ENCODE assay signal across 27 cellular contexts in genomic region chr1:38953433-38953860, GRCh38. TPM values are rescaled to one million over a fixed set of nuclear protein-coding genes. Genes with fewer than 3 reads are reported as not detected.
DNase-seq lines count a peak whose midpoint lies in the region; ATAC-seq, FAIRE-seq and TF ChIP-seq lines count a peak whose summit lies in the region.
"Had no signal": no experiment of that assay in that cellular context is flagged by ENCODE, and none has a peak within 500 bp of the region (broad histone marks: within the 10 kb centered on the region; RNA-seq: fewer than 3 reads in every experiment).

No MANE protein-coding gene starts in this region.

- H3K4me3 ChIP-seq in RWPE2 (ENCODE audit: severe bottlenecking) (no peak overlapping the region), heart left ventricle (no peak overlapping the region)
- H3K4me3 ChIP-seq: right atrium auricular region, SK-N-MC, upper lobe of right lung had no signal

- H3K4me1 ChIP-seq in RWPE2 (ENCODE audit: insufficient read depth, poor library complexity, severe bottlenecking) (peaks cover under 1% of the 10 kb centered on the region), foreskin keratinocyte (peaks cover 5% of the 10 kb centered on the region), heart left ventricle (no peaks in the 10 kb centered on the region)
- H3K4me1 ChIP-seq: right atrium auricular region, upper lobe of right lung had no signal

- CTCF ChIA-PET in activated naive CD4-positive, alpha-beta T cell treated with anti-CD3 and anti-CD28 coated beads for 36 hours (lab: Charles Lee): no interaction called here

- H3K27me3 ChIP-seq in RWPE2 (ENCODE audit: insufficient read depth, poor library complexity, severe bottlenecking) (no peaks in the 10 kb centered on the region), foreskin keratinocyte (no peaks in the 10 kb centered on the region), heart left ventricle (no peaks in the 10 kb centered on the region)
- H3K27me3 ChIP-seq: right atrium auricular region, upper lobe of right lung had no signal

- TF ChIP-seq CTCF in RWPE2 (IDR thresholded peaks at IDR 0.05; ENCODE audit: poor library complexity, severe bottlenecking) (no peak), foreskin keratinocyte (conservative IDR thresholded peaks at IDR 0.05) (no peak), heart left ventricle (IDR thresholded peaks at IDR 0.05) (no peak)

- H3K27me3 Mint-ChIP-seq in activated naive CD4-positive, alpha-beta T cell treated with anti-CD3 and anti-CD28 coated beads for 36 hours (ENCODE audit: low read depth): no peaks in the 10 kb centered on the region
- H3K27me3 Mint-ChIP-seq: activated CD4-positive, alpha-beta T cell treated with anti-CD3 and anti-CD28 coated beads for 36 hours; CD4-positive, alpha-beta T cell; stimulated activated naive CD8-positive, alpha-beta T cell treated with anti-CD3 and anti-CD28 coated beads, Interleukin-15, Interleukin-2, amounts not matched to agents 100 ng/mL and 50 ng/mL, for 24 hours had no signal

- no peak overlapping the region for H3K27ac Mint-ChIP-seq in activated naive CD4-positive, alpha-beta T cell treated with anti-CD3 and anti-CD28 coated beads for 36 hours
- no peak overlapping the region for H3K27ac Mint-ChIP-seq in activated naive CD4-positive, alpha-beta T cell treated with anti-CD3 and anti-CD28 coated beads, Interleukin-2, amount 50 U/mL, for 72 hours
- H3K27ac Mint-ChIP-seq: activated CD4-positive, alpha-beta T cell treated with anti-CD3 and anti-CD28 coated beads for 36 hours; activated naive CD4-positive, alpha-beta T cell treated with anti-CD3 and anti-CD28 coated beads, Interleukin-2, amount 10 ng/mL, durations not matched to agents 7 days and 5 days; CD4-positive, alpha-beta T cell; stimulated activated naive CD8-positive, alpha-beta T cell treated with anti-CD3 and anti-CD28 coated beads, Interleukin-15, Interleukin-2, amounts not matched to agents 100 ng/mL and 50 ng/mL, for 24 hours had no signal

- H3K27ac ChIP-seq in RWPE2 (ENCODE audit: poor library complexity, severe bottlenecking) (peak overlapping the region; percentile 35), foreskin keratinocyte (peak overlapping the region; percentile 29), heart left ventricle (no peak overlapping the region)
- H3K27ac ChIP-seq: right atrium auricular region, SK-N-MC, upper lobe of right lung had no signal

- peaks cover 8% of the 10 kb centered on the region for H3K4me1 Mint-ChIP-seq in activated naive CD4-positive, alpha-beta T cell treated with anti-CD3 and anti-CD28 coated beads for 36 hours (ENCODE audit: low read depth)

- FAIRE-seq in frontal cortex (lab: Jason Lieb, UNC): no peak
- FAIRE-seq: endothelial cell of umbilical vein had no signal

- H3K36me3 ChIP-seq in RWPE2 (ENCODE audit: low read depth): no peaks in the 10 kb centered on the region
- no peaks in the 10 kb centered on the region for H3K36me3 ChIP-seq in heart left ventricle
- H3K36me3 ChIP-seq: right atrium auricular region, upper lobe of right lung had no signal

- ATAC-seq in activated naive CD4-positive, alpha-beta T cell treated with anti-CD3 and anti-CD28 coated beads, Interleukin-2, amount 50 U/mL, for 72 hours: no peak
- ATAC-seq in RWPE2 (ENCODE audit: low read depth) (peak; percentile 14; the same call in 1 of the 3 replicates), foreskin keratinocyte (peak; percentile 47), heart left ventricle (no peak)
- ATAC-seq: upper lobe of right lung had no signal

- no peaks in the 10 kb centered on the region for H3K9me3 ChIP-seq in RWPE2 (ENCODE audit: severe bottlenecking)
- no peaks in the 10 kb centered on the region for H3K9me3 ChIP-seq in heart left ventricle
- H3K9me3 ChIP-seq: right atrium auricular region, upper lobe of right lung had no signal

- WGBS in heart left ventricle, 4 donors: 39 to 55% (median 45%) methylated on average over 4 of the region's 4 CpGs

- intact Hi-C loops in activated naive CD4-positive, alpha-beta T cell treated with anti-CD3 and anti-CD28 coated beads for 36 hours (cut with micrococcal nuclease): no loop called here
- intact Hi-C loops in heart left ventricle (cut with DNase I): no loop called here
- intact Hi-C loops in cardiac septum (cut with DNase I): no loop called here

- H3K36me3 Mint-ChIP-seq in activated naive CD4-positive, alpha-beta T cell treated with anti-CD3 and anti-CD28 coated beads for 36 hours (ENCODE audit: low read depth): no peaks in the 10 kb centered on the region
- H3K36me3 Mint-ChIP-seq in activated naive CD4-positive, alpha-beta T cell treated with anti-CD3 and anti-CD28 coated beads, Interleukin-2, amount 50 U/mL, for 72 hours: no peaks in the 10 kb centered on the region
- H3K36me3 Mint-ChIP-seq: activated naive CD4-positive, alpha-beta T cell treated with anti-CD3 and anti-CD28 coated beads, Interleukin-2, amount 10 ng/mL, durations not matched to agents 7 days and 5 days had no signal

- H3K9me3 Mint-ChIP-seq in activated naive CD4-positive, alpha-beta T cell treated with anti-CD3 and anti-CD28 coated beads for 36 hours: no peaks in the 10 kb centered on the region
- H3K9me3 Mint-ChIP-seq in activated naive CD4-positive, alpha-beta T cell treated with anti-CD3 and anti-CD28 coated beads, Interleukin-2, amount 50 U/mL, for 72 hours: no peaks in the 10 kb centered on the region
- H3K9me3 Mint-ChIP-seq: activated naive CD4-positive, alpha-beta T cell treated with anti-CD3 and anti-CD28 coated beads, Interleukin-2, amount 10 ng/mL, durations not matched to agents 7 days and 5 days; CD4-positive, alpha-beta T cell; stimulated activated naive CD8-positive, alpha-beta T cell treated with anti-CD3 and anti-CD28 coated beads, Interleukin-15, Interleukin-2, amounts not matched to agents 100 ng/mL and 50 ng/mL, for 24 hours had no signal

- no peak for TF ChIP-seq POLR2A in heart left ventricle (IDR thresholded peaks at IDR 0.05)

- H3K4me3 Mint-ChIP-seq in activated naive CD4-positive, alpha-beta T cell treated with anti-CD3 and anti-CD28 coated beads for 36 hours: no peak overlapping the region
- H3K4me3 Mint-ChIP-seq: activated CD4-positive, alpha-beta T cell treated with anti-CD3 and anti-CD28 coated beads for 36 hours; activated naive CD4-positive, alpha-beta T cell treated with anti-CD3 and anti-CD28 coated beads, Interleukin-2, amount 10 ng/mL, durations not matched to agents 7 days and 5 days; CD4-positive, alpha-beta T cell; stimulated activated naive CD8-positive, alpha-beta T cell treated with anti-CD3 and anti-CD28 coated beads, Interleukin-15, Interleukin-2, amounts not matched to agents 100 ng/mL and 50 ng/mL, for 24 hours had no signal

- DNase-seq in activated naive CD4-positive, alpha-beta T cell treated with anti-CD3 and anti-CD28 coated beads for 36 hours: peak; percentile 5
- DNase-seq in activated naive CD4-positive, alpha-beta T cell treated with anti-CD3 and anti-CD28 coated beads, Interleukin-2, amount 50 U/mL, for 72 hours (ENCODE audit: low spot score in 2 of 2): no peak
- DNase-seq in RWPE2 (ENCODE audit: low spot score) (no peak), foreskin keratinocyte (peak in 1 of 2 donors; percentile 75), heart left ventricle (no peak), cardiac septum (ENCODE audit: low spot score) (no peak), frontal cortex (ENCODE audit: low spot score in 2 of 2) (no peak)
- no peak for DNase-seq in activated CD4-positive, alpha-beta T cell treated with anti-CD3 and anti-CD28 coated beads, Interleukin-2, amount 50 U/mL, for 48 hours
- DNase-seq: activated CD4-positive, alpha-beta T cell treated with anti-CD3 and anti-CD28 coated beads for 36 hours; activated naive CD4-positive, alpha-beta T cell treated with anti-CD3 and anti-CD28 coated beads, Interleukin-2, amount 10 ng/mL, durations not matched to agents 7 days and 5 days; CD4-positive, alpha-beta T cell; cortex of kidney; DND-41; IMR-90; kidney glomerular epithelial cell; midbrain; MV-4-11; NCI-H1930; NCI-H524; OCI-M1; stimulated activated CD4-positive, alpha-beta T cell treated with anti-CD3 and anti-CD28 coated beads, Interleukin-15, amount 100 ng/mL, for 24 hours; T-helper 9 cell; upper lobe of right lung had no signal

RNA-seq across cellular contexts. Expression of gene RHBDL2, which starts 11.8 kb away (rescaled TPM):
- not detected for total RNA-seq in activated naive CD4-positive, alpha-beta T cell treated with anti-CD3 and anti-CD28 coated beads for 36 hours
- not detected for total RNA-seq in activated naive CD4-positive, alpha-beta T cell treated with anti-CD3 and anti-CD28 coated beads, Interleukin-2, amount 50 U/mL, for 72 hours
- 6.3 and 10.6 TPM in 2 replicates for total RNA-seq in foreskin keratinocyte
- polyA plus RNA-seq in foreskin keratinocyte: 7.2 and 8.6 TPM in 2 replicates
- total RNA-seq in heart left ventricle: 1 to 10 TPM in 1 of 9 donors, under 1 TPM in 4, not detected in 4; 0.19 to 2.2 (median 0.21) TPM
- under 1 TPM; 0.11 to 0.12 TPM for polyA plus RNA-seq in heart left ventricle
- total RNA-seq in cardiac septum: not detected
- 0.41 TPM for total RNA-seq in frontal cortex
- total RNA-seq: activated CD4-positive, alpha-beta T cell treated with anti-CD3 and anti-CD28 coated beads for 36 hours; CD4-positive, alpha-beta T cell had no signal

RNA-seq across cellular contexts. Expression of gene AKIRIN1, which starts 37.6 kb away (rescaled TPM):
- 10 to 100 TPM; 58.1 to 58.5 TPM for total RNA-seq in activated naive CD4-positive, alpha-beta T cell treated with anti-CD3 and anti-CD28 coated beads for 36 hours
- total RNA-seq in activated naive CD4-positive, alpha-beta T cell treated with anti-CD3 and anti-CD28 coated beads, Interleukin-2, amount 50 U/mL, for 72 hours: 10 to 100 TPM; 45.8 to 93.6 TPM
- total RNA-seq in foreskin keratinocyte (52.4 and 55.7 TPM in 2 replicates), heart left ventricle (10 to 100 TPM; 42.5 to 68.1 (median 59.1) TPM), cardiac septum (60.0 TPM), frontal cortex (55.0 TPM)
- polyA plus RNA-seq in foreskin keratinocyte (31.1 and 35.9 TPM in 2 replicates), heart left ventricle (10 to 100 TPM; 15.8 to 49.0 TPM)

Comparison
In these comparisons a context has a peak if more than half of its experiments do, and no peak if none do; other contexts are left out.
1. ATAC-seq: peak in RWPE2 (single experiment) and foreskin keratinocyte (single experiment); none in activated naive CD4-positive, alpha-beta T cell treated with anti-CD3 and anti-CD28 coated beads, Interleukin-2, amount 50 U/mL, for 72 hours (0 of 2) and heart left ventricle (0 of 4).
2. H3K27ac ChIP-seq: peak in RWPE2 (single experiment) and foreskin keratinocyte (single experiment); none in heart left ventricle (0 of 12).